8 cellular contexts compared by ENCODE assay signal in the genomic region with DNA sequence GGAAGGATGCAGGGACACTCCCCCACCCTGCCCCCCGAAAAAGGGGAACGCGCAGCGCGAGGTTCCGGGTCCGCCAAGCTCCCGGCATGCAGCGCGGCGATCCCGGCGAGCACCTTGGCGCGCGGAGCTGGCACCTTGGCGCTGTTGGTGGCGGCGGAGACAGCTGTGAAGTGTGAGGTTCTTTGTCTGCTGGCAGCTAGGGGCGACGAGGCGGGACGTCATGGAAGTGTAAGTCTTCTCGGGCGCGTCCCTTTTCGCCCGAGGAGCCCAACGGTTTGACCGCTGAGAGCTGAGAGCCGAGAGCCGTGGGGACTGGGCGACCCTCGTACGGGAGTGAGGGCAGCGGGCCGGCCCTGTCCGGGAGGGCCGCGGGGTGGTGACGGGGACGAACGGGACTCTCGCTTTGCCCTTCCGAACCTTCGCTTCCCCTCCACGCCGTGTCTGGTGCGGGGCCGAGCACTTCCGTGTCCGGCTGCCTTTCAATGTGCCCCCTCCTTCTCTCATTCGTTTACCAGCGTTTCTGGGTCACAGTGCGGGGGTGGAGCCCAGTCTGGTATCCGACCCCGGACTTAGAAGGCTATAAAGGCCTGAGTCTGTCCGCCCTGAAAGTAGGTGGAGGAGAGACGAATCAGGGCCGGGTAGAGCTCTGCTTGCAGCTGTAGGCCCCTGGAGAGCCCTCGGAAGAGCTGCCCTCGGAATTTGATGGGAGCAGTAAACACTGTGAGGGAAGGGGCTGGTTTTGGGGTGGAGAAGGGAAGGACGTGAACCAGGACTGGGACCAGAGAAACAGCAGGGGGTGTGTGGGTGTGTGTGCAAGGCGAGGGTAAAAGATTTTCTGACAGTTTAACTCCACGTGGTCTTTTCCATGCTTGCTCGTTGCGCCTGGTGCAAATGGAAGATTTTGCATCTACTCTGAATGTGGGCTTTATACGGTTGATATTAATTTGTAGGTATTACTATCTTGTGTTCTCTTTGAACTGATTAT. TPM values are rescaled to one million over a fixed set of nuclear protein-coding genes. Genes with fewer than 3 reads are reported as not detected.
DNase-seq lines count a peak whose midpoint lies in the region; ATAC-seq and TF ChIP-seq lines count a peak whose summit lies in the region.

Gene CRCP (plus strand): TSS at position 105 of the 985 bp plus-strand sequence. CDS start 116 bp downstream, at position 221.

- TF ChIP-seq RAD21 in IMR-90 (IDR thresholded peaks at IDR 0.05; ENCODE audit: low read length) = peak; percentile 46

- H2AK5ac ChIP-seq in IMR-90 (ENCODE audit: low read depth, low read length) = peak within 1 kb of the TSS; percentile 89

- H3K4me3 ChIP-seq in DND-41 (ENCODE audit: low read depth in 1 of 2, low read length in 2 of 2) (peak within 1 kb of the TSS; percentile 96 to 98), IMR-90 (ENCODE audit: insufficient read depth, low read depth, low read length) (peak within 1 kb of the TSS; percentile 85), Panc1 (ENCODE audit: low read depth in 2 of 2, low read length in 2 of 2) (peak within 1 kb of the TSS; percentile 71 to 90)
- H3K4me3 ChIP-seq in naive thymus-derived CD4-positive, alpha-beta T cell (ENCODE audit: low read length) = peak within 1 kb of the TSS; percentile 87

- peak; percentile 79 for TF ChIP-seq POLR2A in IMR-90 (IDR thresholded peaks at IDR 0.05; ENCODE audit: low read depth, low read length)

- H4K5ac ChIP-seq in IMR-90 (ENCODE audit: low read depth, low read length) = peak within 1 kb of the TSS; percentile 80

- POLR2A ChIA-PET in IMR-90 (lab: Charles Lee; ENCODE audit: unreplicated experiment) = interaction anchor here (0.6 kb wide), 1 partner anchor 13 kb away, joined by 5 read pairs; no protein-coding TSS in a partner anchor
- POLR2A ChIA-PET in Panc1 (lab: Charles Lee) = interaction anchor here (0.6 kb wide), 1 partner anchor 33 kb away, joined by 3 read pairs; no protein-coding TSS in a partner anchor
- POLR2A ChIA-PET in naive thymus-derived CD4-positive, alpha-beta T cell (lab: Charles Lee) = interaction anchor here (0.9 to 1.4 kb wide), 7 partner anchors 10 to 806 kb away, joined by 3 to 6 read pairs (median 3); partner anchors contain the start of gene TMEM248

- peak within 1 kb of the TSS; percentile 71 for H2BK120ac ChIP-seq in IMR-90 (ENCODE audit: low read depth, low read length)

- peak within 1 kb of the TSS; percentile 87 for H2AFZ ChIP-seq in DND-41 (ENCODE audit: low read depth, low read length)
- H2AFZ ChIP-seq in IMR-90 (replicated peaks; ENCODE audit: low read length, poor library complexity) = peak within 1 kb of the TSS; percentile 99

- H3K27ac ChIP-seq in DND-41 (ENCODE audit: low read length) = peak within 1 kb of the TSS; percentile 82
- H3K27ac ChIP-seq in IMR-90 (ENCODE audit: insufficient read depth, low read length) = peak within 1 kb of the TSS; percentile 97
- peak within 1 kb of the TSS; percentile 89 for H3K27ac ChIP-seq in Panc1 (ENCODE audit: low read length)
- H3K27ac ChIP-seq in naive thymus-derived CD4-positive, alpha-beta T cell (ENCODE audit: low read depth, low read length) = peak within 1 kb of the TSS; percentile 95

- peak within 1 kb of the TSS; percentile 90 for H3K23ac ChIP-seq in IMR-90 (ENCODE audit: low read depth, low read length)

- in situ Hi-C loops in IMR-90 (cut with MboI; ENCODE audit: low sequenced_read_pairs) = no loop called here
- in situ Hi-C loops in Panc1 (cut with HindIII; ENCODE audit: low pct_unique_long_range_greater_than_20kb, low sequenced_read_pairs) = no loop called here

- BruUV-seq in IMR-90 (replicated peaks; lab: Mats Ljungman, UMichigan) (TSS peak; percentile 88), Panc1 (replicated peaks; lab: Mats Ljungman, UMichigan) (TSS peak; percentile 96)

- peak within 1 kb of the TSS; percentile 83 for H3K56ac ChIP-seq in IMR-90 (ENCODE audit: extremely low read depth, insufficient read depth, low read length)

- peak within 1 kb of the TSS; percentile 100 for H2AK9ac ChIP-seq in IMR-90 (replicated peaks; ENCODE audit: low read depth, low read length, poor library complexity)

- H3K27me3 ChIP-seq in DND-41 (ENCODE audit: insufficient read depth, low read length, poor library complexity) = no peaks in the 10 kb centered on the region
- H3K27me3 ChIP-seq in IMR-90 (ENCODE audit: control insufficient read depth, insufficient read depth, low read length) = no peaks in the 10 kb centered on the region
- H3K27me3 ChIP-seq in Panc1 (ENCODE audit: control insufficient read depth, insufficient read depth, low read length) = no peaks in the 10 kb centered on the region
- no peaks in the 10 kb centered on the region for H3K27me3 ChIP-seq in naive thymus-derived CD4-positive, alpha-beta T cell (ENCODE audit: control insufficient read depth in 2 of 2, insufficient read depth in 2 of 2, low read length in 2 of 2)

- H3K4me1 ChIP-seq in DND-41 (ENCODE audit: insufficient read depth, low read length) = peaks cover 46% of the 10 kb centered on the region
- H3K4me1 ChIP-seq in IMR-90 (ENCODE audit: control insufficient read depth, insufficient read depth, low read length) = peaks cover 3% of the 10 kb centered on the region
- H3K4me1 ChIP-seq in Panc1 (ENCODE audit: control insufficient read depth, insufficient read depth, low read length) = peaks cover 14% of the 10 kb centered on the region
- peaks cover 14 to 26% of the 10 kb centered on the region in 2 donors for H3K4me1 ChIP-seq in naive thymus-derived CD4-positive, alpha-beta T cell (ENCODE audit: control insufficient read depth in 2 of 2, insufficient read depth in 2 of 2, low read length in 2 of 2)

- H3K9me3 ChIP-seq in DND-41 (ENCODE audit: insufficient read depth, low read length, severe bottlenecking) (no peaks in the 10 kb centered on the region), IMR-90 (ENCODE audit: control insufficient read depth, insufficient read depth, low read length) (peaks cover 2% of the 10 kb centered on the region; the same call in 1 of the 2 replicates), Panc1 (ENCODE audit: control insufficient read depth, insufficient read depth, low read depth, low read length) (no peaks in the 10 kb centered on the region)
- H3K9me3 ChIP-seq in naive thymus-derived CD4-positive, alpha-beta T cell (ENCODE audit: control insufficient read depth in 2 of 3, low read length in 3 of 3) = no peaks in the 10 kb centered on the region

- TF ChIP-seq CTCF in DND-41 (IDR thresholded peaks at IDR 0.05; ENCODE audit: borderline replicate concordance, extremely low read depth, low read length, poor library complexity, severe bottlenecking) = peak; percentile 36
- TF ChIP-seq CTCF in IMR-90 (conservative IDR thresholded peaks at IDR 0.05; ENCODE audit: low read depth, low read length) = peak; percentile 44
- no peak for TF ChIP-seq CTCF in Panc1 (IDR thresholded peaks at IDR 0.05)

- peak within 1 kb of the TSS; percentile 90 for H2BK5ac ChIP-seq in IMR-90 (ENCODE audit: low read depth, low read length, poor library complexity, severe bottlenecking)

- peak within 1 kb of the TSS; percentile 91 for H3K14ac ChIP-seq in IMR-90 (replicated peaks; ENCODE audit: low read depth, low read length)

- H3K27me3 Mint-ChIP-seq in activated T-cell treated with anti-CD3 and anti-CD28 coated beads, Interleukin-2, amount 50 U/mL, for 72 hours (ENCODE audit: low read depth) = no peaks in the 10 kb centered on the region
- no peaks in the 10 kb centered on the region for H3K27me3 Mint-ChIP-seq in naive thymus-derived CD4-positive, alpha-beta T cell
- no peaks in the 10 kb centered on the region for H3K27me3 Mint-ChIP-seq in stimulated activated naive B cell treated with anti-CD40 and anti-IgM and Interleukin-4, amounts not matched to agents 10 μg/mL and 1 μg/mL and 100 μg/mL, for 72 hours

- H3K18ac ChIP-seq in IMR-90 (ENCODE audit: low read depth, low read length) = peak within 1 kb of the TSS; percentile 74

- H3K36me3 Mint-ChIP-seq in activated T-cell treated with anti-CD3 and anti-CD28 coated beads, Interleukin-2, amount 50 U/mL, for 72 hours (ENCODE audit: insufficient read depth in 2 of 2) = peaks cover 1 to 5% of the 10 kb centered on the region in 2 donors
- peaks cover 0 to 22% (median 9%) of the 10 kb centered on the region in 5 donors for H3K36me3 Mint-ChIP-seq in naive thymus-derived CD4-positive, alpha-beta T cell
- peaks cover 25 to 36% of the 10 kb centered on the region in 2 donors for H3K36me3 Mint-ChIP-seq in stimulated activated naive B cell treated with anti-CD40 and anti-IgM and Interleukin-4, amounts not matched to agents 10 μg/mL and 1 μg/mL and 100 μg/mL, for 72 hours

- no peak within 1 kb of the TSS for H2BK20ac ChIP-seq in IMR-90 (ENCODE audit: low read depth, low read length)

- H3K27ac Mint-ChIP-seq in activated T-cell treated with anti-CD3 and anti-CD28 coated beads, Interleukin-2, amount 50 U/mL, for 72 hours = peak within 1 kb of the TSS; percentile 93
- peak within 1 kb of the TSS; percentile 94 to 98 (median 96) for H3K27ac Mint-ChIP-seq in naive thymus-derived CD4-positive, alpha-beta T cell
- peak within 1 kb of the TSS; percentile 100 for H3K27ac Mint-ChIP-seq in stimulated activated naive B cell treated with anti-CD40 and anti-IgM and Interleukin-4, amounts not matched to agents 10 μg/mL and 1 μg/mL and 100 μg/mL, for 72 hours

- H4K20me1 ChIP-seq in DND-41 (ENCODE audit: insufficient read depth, low read length) (peaks cover 39% of the 10 kb centered on the region), IMR-90 (ENCODE audit: insufficient read depth, low read length) (peaks cover 24% of the 10 kb centered on the region; the same call in 1 of the 2 replicates)

- H3K9me3 Mint-ChIP-seq in activated T-cell treated with anti-CD3 and anti-CD28 coated beads, Interleukin-2, amount 50 U/mL, for 72 hours = no peaks in the 10 kb centered on the region
- peaks cover 0 to 5% (median 0%) of the 10 kb centered on the region in 11 donors for H3K9me3 Mint-ChIP-seq in naive thymus-derived CD4-positive, alpha-beta T cell
- no peaks in the 10 kb centered on the region for H3K9me3 Mint-ChIP-seq in stimulated activated naive B cell treated with anti-CD40 and anti-IgM and Interleukin-4, amounts not matched to agents 10 μg/mL and 1 μg/mL and 100 μg/mL, for 72 hours

- H3K4me2 ChIP-seq in DND-41 (ENCODE audit: insufficient read depth, low read length) = peak within 1 kb of the TSS; percentile 90
- peak within 1 kb of the TSS; percentile 73 for H3K4me2 ChIP-seq in IMR-90 (ENCODE audit: low read depth, low read length)

- peaks cover 11 to 57% of the 10 kb centered on the region in 2 experiments for H3K79me1 ChIP-seq in IMR-90 (ENCODE audit: low read depth in 1 of 2, low read length in 2 of 2)

- 0% methylated on average over 14 of the region's 68 CpGs; no CpG with 5 or more reads in 1 of the 2 experiments for WGBS in IMR-90 (ENCODE audit: extremely low coverage in 2 of 2, insufficient read length in 1 of 2), 2 experiments

- H3K79me2 ChIP-seq in DND-41 (ENCODE audit: insufficient read depth, low read length) = peaks cover 61% of the 10 kb centered on the region

- intact Hi-C loops in IMR-90 (cut with micrococcal nuclease) = loop anchor here (5.0 kb wide), 1 partner anchor 83 kb away; no protein-coding TSS in a partner anchor
- intact Hi-C loops in Panc1 (cut with micrococcal nuclease; ENCODE audit: unreplicated experiment) = no loop called here
- intact Hi-C loops in naive thymus-derived CD4-positive, alpha-beta T cell (cut with micrococcal nuclease) = loop anchor here (1.0 to 10.0 kb wide), 15 partner anchors 15 to 1800 kb away; partner anchors contain the start of genes ASL (in 2 of the 2), TPST1 (in 2 of the 2), GUSB (in 1 of the 2) and TYW1 (in 1 of the 2)

- H4K8ac ChIP-seq in IMR-90 (ENCODE audit: low read depth in 2 of 2, low read length in 2 of 2) = peak within 1 kb of the TSS; percentile 85 to 98

- H3K9ac ChIP-seq in DND-41 (ENCODE audit: low read depth, low read length) = peak within 1 kb of the TSS; percentile 89
- H3K9ac ChIP-seq in IMR-90 (ENCODE audit: low read depth, low read length) = peak within 1 kb of the TSS; percentile 88

- dilution Hi-C loops in IMR-90 (cut with HindIII; ENCODE audit: low sequenced_read_pairs, unreplicated experiment) = no loop called here

- peak; percentile 88 for ATAC-seq in DND-41 (ENCODE audit: insufficient read depth, low read depth)
- peak; percentile 91 for ATAC-seq in GM21529 (IDR thresholded peaks at IDR 0.05; ENCODE audit: unreplicated experiment)
- ATAC-seq in IMR-90 (ENCODE audit: low read depth) = peak; percentile 82
- ATAC-seq in Panc1 = peak; percentile 92
- ATAC-seq in activated T-cell treated with anti-CD3 and anti-CD28 coated beads, Interleukin-2, amount 50 U/mL, for 72 hours (replicated peaks in 1 of 2) = peak; percentile 87 to 90
- peak; percentile 94 for ATAC-seq in naive thymus-derived CD4-positive, alpha-beta T cell
- peak; percentile 92 to 93 for ATAC-seq in stimulated activated naive B cell treated with anti-CD40 and anti-IgM and Interleukin-4, amounts not matched to agents 10 μg/mL and 1 μg/mL and 100 μg/mL, for 72 hours (replicated peaks)

- peaks cover 55% of the 10 kb centered on the region for H3K4me1 Mint-ChIP-seq in activated T-cell treated with anti-CD3 and anti-CD28 coated beads, Interleukin-2, amount 50 U/mL, for 72 hours (ENCODE audit: low read depth)
- H3K4me1 Mint-ChIP-seq in naive thymus-derived CD4-positive, alpha-beta T cell = peaks cover 28 to 56% (median 47%) of the 10 kb centered on the region in 7 donors
- peaks cover 27 to 38% of the 10 kb centered on the region in 2 donors for H3K4me1 Mint-ChIP-seq in stimulated activated naive B cell treated with anti-CD40 and anti-IgM and Interleukin-4, amounts not matched to agents 10 μg/mL and 1 μg/mL and 100 μg/mL, for 72 hours

- H3K9me1 ChIP-seq in IMR-90 (ENCODE audit: insufficient read depth, low read length) = peaks cover 14% of the 10 kb centered on the region

- DNase-seq in DND-41 (peak; percentile 84), IMR-90 (peak; percentile 70), Panc1 (ENCODE audit: low read depth, low spot score) (no peak), fibroblast of gingiva (ENCODE audit: low read depth) (peak; percentile 78)
- peak; percentile 86 for DNase-seq in activated T-cell treated with anti-CD3 and anti-CD28 coated beads, Interleukin-2, amount 50 U/mL, for 72 hours
- peak; percentile 78 to 87 (median 83) for DNase-seq in naive thymus-derived CD4-positive, alpha-beta T cell
- peak; percentile 86 for DNase-seq in stimulated activated naive B cell treated with anti-CD40 and anti-IgM and Interleukin-4, amounts not matched to agents 10 μg/mL and 1 μg/mL and 100 μg/mL, for 72 hours

- peak within 1 kb of the TSS; percentile 81; the same call in 1 of the 3 replicates for H2BK15ac ChIP-seq in IMR-90 (ENCODE audit: low read depth, low read length)

- peak within 1 kb of the TSS; percentile 94 to 99 for H3K4me3 Mint-ChIP-seq in activated T-cell treated with anti-CD3 and anti-CD28 coated beads, Interleukin-2, amount 50 U/mL, for 72 hours
- peak within 1 kb of the TSS; percentile 94 to 98 (median 96) for H3K4me3 Mint-ChIP-seq in naive thymus-derived CD4-positive, alpha-beta T cell
- peak within 1 kb of the TSS; percentile 96 to 99 for H3K4me3 Mint-ChIP-seq in stimulated activated naive B cell treated with anti-CD40 and anti-IgM and Interleukin-4, amounts not matched to agents 10 μg/mL and 1 μg/mL and 100 μg/mL, for 72 hours

- H4K91ac ChIP-seq in IMR-90 (ENCODE audit: insufficient read depth, low read depth, low read length) = peak within 1 kb of the TSS; percentile 90

- peak within 1 kb of the TSS; percentile 95 for H3K4ac ChIP-seq in IMR-90 (ENCODE audit: low read depth, low read length)

- CTCF ChIA-PET in IMR-90 (lab: Yijun Ruan, JAX) = interaction anchor here (0.7 to 1.0 kb wide), 2 partner anchors 31 to 245 kb away, joined by 3 to 4 read pairs; no protein-coding TSS in a partner anchor
- CTCF ChIA-PET in Panc1 (lab: Charles Lee) = interaction anchor here (0.6 kb wide), 1 partner anchor 90 kb away, joined by 5 read pairs; the partner anchor contains the start of gene TPST1
- CTCF ChIA-PET in naive thymus-derived CD4-positive, alpha-beta T cell (lab: Charles Lee) = interaction anchor here (0.6 to 0.7 kb wide), 4 partner anchors 8 to 914 kb away, joined by 3 to 6 read pairs (median 4); no protein-coding TSS in a partner anchor

- peaks cover 33% of the 10 kb centered on the region for H3K36me3 ChIP-seq in DND-41 (ENCODE audit: insufficient read depth, low read length)
- H3K36me3 ChIP-seq in IMR-90 (ENCODE audit: control insufficient read depth, insufficient read depth, low read length) = peaks cover 2% of the 10 kb centered on the region
- H3K36me3 ChIP-seq in Panc1 (ENCODE audit: control insufficient read depth, insufficient read depth, low read length) = no peaks in the 10 kb centered on the region
- peaks cover 0 to 7% (median 0%) of the 10 kb centered on the region in 3 experiments for H3K36me3 ChIP-seq in naive thymus-derived CD4-positive, alpha-beta T cell (ENCODE audit: control insufficient read depth in 2 of 3, insufficient read depth in 3 of 3, low read length in 3 of 3)

RNA-seq across cellular contexts. Expression of gene CRCP, which starts in this region (rescaled TPM):
- total RNA-seq in IMR-90 (2012; rRNA removed) = 37.5 and 37.8 TPM in 2 replicates
- 21.5 and 22.9 TPM in 2 replicates for polyA plus RNA-seq in IMR-90 (2012; rRNA removed)
- 11.4 and 11.9 TPM in 2 replicates for polyA plus RNA-seq in IMR-90 (2012; cell fraction: cytosol; rRNA removed)
- 7.6 and 24.1 TPM in 2 replicates for polyA plus RNA-seq in IMR-90 (2012; cell fraction: nucleus; rRNA removed; ENCODE audit: low replicate concordance)
- total RNA-seq in Panc1 (2021; ENCODE audit: unreplicated experiment) = 46.4 TPM
- polyA plus RNA-seq in Panc1 (2012; ENCODE audit: insufficient read length) = 29.0 TPM
- 10 to 100 TPM; 36.3 to 48.8 TPM for total RNA-seq in activated T-cell treated with anti-CD3 and anti-CD28 coated beads, Interleukin-2, amount 50 U/mL, for 72 hours
- 10 to 100 TPM; 29.8 to 37.9 (median 34.0) TPM for total RNA-seq in naive thymus-derived CD4-positive, alpha-beta T cell
- 10 to 100 TPM; 27.3 to 32.1 TPM for polyA plus RNA-seq in naive thymus-derived CD4-positive, alpha-beta T cell
